22 cellular contexts compared by ENCODE assay signal in the genomic region with DNA sequence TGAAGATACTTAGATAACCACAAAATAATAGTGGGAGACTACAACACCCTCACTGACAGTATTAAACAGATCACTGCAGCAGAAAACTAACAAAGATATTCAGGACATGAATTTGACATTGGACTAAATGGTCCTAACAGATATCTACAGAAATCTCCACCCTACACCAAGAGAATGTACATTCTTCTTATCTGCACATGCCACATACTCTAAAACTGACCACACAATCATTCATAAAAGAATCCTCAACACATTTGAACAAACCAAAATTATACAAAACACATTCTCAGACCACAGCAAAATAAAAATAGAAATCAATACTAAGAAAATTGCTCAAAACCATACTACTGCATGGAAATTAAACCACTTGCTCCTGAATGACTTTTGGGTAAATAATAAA.
"Had no signal": no experiment of that assay in that cellular context is flagged by ENCODE, and none has a peak within 500 bp of the region (broad histone marks: within the 10 kb centered on the region; RNA-seq: fewer than 3 reads in every experiment).

No MANE protein-coding gene starts in this region.

- H3K9ac ChIP-seq: parathyroid adenoma had no signal

- H3K27ac Mint-ChIP-seq: mesothelial cell of epicardium; naive B cell; natural killer cell treated with Interleukin-12 subunit alpha and Interleukin-12 subunit beta and Interleukin-15 and Interleukin-18, amount 100 ng/mL, for 72 hours; stimulated activated effector memory CD8-positive, alpha-beta T cell treated with anti-CD3 and anti-CD28 coated beads, Interleukin-12 subunit alpha, Interleukin-12 subunit beta, amount 100 ng/mL, for 72 hours; stimulated activated naive CD8-positive, alpha-beta T cell treated with anti-CD3 and anti-CD28 coated beads, Interleukin-15, Interleukin-2, amounts not matched to agents 100 ng/mL and 50 ng/mL, for 24 hours; type B pancreatic cell had no signal

- H3K36me3 Mint-ChIP-seq: mesothelial cell of epicardium; naive B cell; natural killer cell treated with Interleukin-12 subunit alpha and Interleukin-12 subunit beta and Interleukin-15 and Interleukin-18, amount 100 ng/mL, for 72 hours; stimulated activated effector memory CD8-positive, alpha-beta T cell treated with anti-CD3 and anti-CD28 coated beads, Interleukin-12 subunit alpha, Interleukin-12 subunit beta, amount 100 ng/mL, for 72 hours; type B pancreatic cell had no signal

- H3K27me3 ChIP-seq: heart right ventricle, hepatocyte, right atrium auricular region, right lobe of liver, spleen, tibial nerve, uterus had no signal

- H3K27ac ChIP-seq: heart right ventricle, hepatocyte, left ventricle myocardium inferior, parathyroid adenoma, right atrium auricular region, right lobe of liver, skin epidermis, spleen, tibial nerve, uterus had no signal

- H3K4me1 Mint-ChIP-seq: mesothelial cell of epicardium; naive B cell; stimulated activated effector memory CD8-positive, alpha-beta T cell treated with anti-CD3 and anti-CD28 coated beads, Interleukin-12 subunit alpha, Interleukin-12 subunit beta, amount 100 ng/mL, for 72 hours had no signal

- H3K79me2 ChIP-seq: hepatocyte, parathyroid adenoma had no signal

- H2AFZ ChIP-seq: hepatocyte, parathyroid adenoma had no signal

- DNase-seq: heart right ventricle; islet precursor cell; left ventricle myocardium inferior; mesendoderm; naive B cell; nucleus accumbens; right lobe of liver; spleen; stimulated activated CD4-positive, alpha-beta T cell treated with anti-CD3 and anti-CD28 coated beads, Interleukin-4, amount 100 ng/mL, for 24 hours; stimulated activated naive CD4-positive, alpha-beta T cell; uterus had no signal

- H3K4me1 ChIP-seq: heart right ventricle, left ventricle myocardium inferior, parathyroid adenoma, right atrium auricular region, spleen, tibial nerve, uterus had no signal

- H3K27me3 Mint-ChIP-seq: type B pancreatic cell had no signal

- H3K9me3 ChIP-seq: right lobe of liver, uterus had no signal

- H3K36me3 ChIP-seq: heart right ventricle, left ventricle myocardium inferior, right atrium auricular region, right lobe of liver, spleen, tibial nerve, uterus had no signal

- H3K4me3 Mint-ChIP-seq: mesothelial cell of epicardium; naive B cell; natural killer cell treated with Interleukin-12 subunit alpha and Interleukin-12 subunit beta and Interleukin-15 and Interleukin-18, amount 100 ng/mL, for 72 hours; stimulated activated effector memory CD8-positive, alpha-beta T cell treated with anti-CD3 and anti-CD28 coated beads, Interleukin-12 subunit alpha, Interleukin-12 subunit beta, amount 100 ng/mL, for 72 hours; stimulated activated naive CD8-positive, alpha-beta T cell treated with anti-CD3 and anti-CD28 coated beads, Interleukin-15, Interleukin-2, amounts not matched to agents 100 ng/mL and 50 ng/mL, for 24 hours; type B pancreatic cell had no signal

- H3K9me3 Mint-ChIP-seq: stimulated activated effector memory CD8-positive, alpha-beta T cell treated with anti-CD3 and anti-CD28 coated beads, Interleukin-12 subunit alpha, Interleukin-12 subunit beta, amount 100 ng/mL, for 72 hours; stimulated activated naive CD8-positive, alpha-beta T cell treated with anti-CD3 and anti-CD28 coated beads, Interleukin-15, Interleukin-2, amounts not matched to agents 100 ng/mL and 50 ng/mL, for 24 hours; type B pancreatic cell had no signal

- H3K4me3 ChIP-seq: heart right ventricle, hepatocyte, left ventricle myocardium inferior, lung, right atrium auricular region, right lobe of liver, skin epidermis, spleen, tibial nerve, uterus had no signal

- H3K4me2 ChIP-seq: hepatocyte had no signal
